Comparison of ENCODE assay signal across 8 cellular contexts in the genomic region with DNA sequence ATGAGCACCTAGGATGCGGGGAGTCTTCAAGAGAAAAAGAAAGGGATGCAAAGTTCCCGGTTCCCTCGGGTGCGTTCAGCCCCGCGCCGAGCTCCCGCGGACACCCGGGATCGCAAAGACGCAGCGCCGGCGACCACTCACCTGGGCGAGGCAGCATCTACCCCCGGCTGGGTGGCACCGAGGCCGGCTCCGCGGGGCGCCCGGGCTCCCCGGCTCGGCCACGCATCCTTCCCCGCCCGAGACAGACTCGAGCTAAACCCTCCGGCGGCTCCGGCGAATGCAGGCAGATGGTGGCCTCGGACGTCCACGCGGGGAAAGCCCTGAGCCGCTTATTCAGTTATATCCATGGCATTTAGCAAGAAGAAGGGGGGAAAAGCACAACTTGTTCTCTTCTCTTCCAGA. TPM values are rescaled to one million over a fixed set of nuclear protein-coding genes. Genes with fewer than 3 reads are reported as not detected.
DNase-seq lines count a peak whose midpoint lies in the region; TF ChIP-seq lines count a peak whose summit lies in the region.
"Had no signal": no experiment of that assay in that cellular context is flagged by ENCODE, and none has a peak within 500 bp of the region (broad histone marks: within the 10 kb centered on the region; RNA-seq: fewer than 3 reads in every experiment).

No MANE protein-coding gene starts in this region.

- H3K4me3 ChIP-seq in GM23248 (peak overlapping the region; percentile 68), SK-N-MC (peak overlapping the region; percentile 78), fibroblast of pulmonary artery (replicated peaks; ENCODE audit: low read depth, low read length) (peak overlapping the region; percentile 45), rectal smooth muscle tissue (ENCODE audit: low read length) (peak overlapping the region; percentile 73)

- no peaks in the 10 kb centered on the region for H3F3A ChIP-seq in GM23248 (ENCODE audit: insufficient read depth)

- H3K27me3 ChIP-seq in GM23248 (replicated peaks; ENCODE audit: insufficient read depth) (peaks cover 32% of the 10 kb centered on the region), rectal smooth muscle tissue (ENCODE audit: control insufficient read depth, insufficient read depth, low read length) (peaks cover 15% of the 10 kb centered on the region)

- no peaks in the 10 kb centered on the region for H3K79me2 ChIP-seq in GM23248 (ENCODE audit: insufficient read depth)

- DNase-seq in GM23248, result peak; percentile 34
- DNase-seq in SK-N-MC (ENCODE audit: low read depth, low spot score), result no peak
- DNase-seq in fibroblast of pulmonary artery (ENCODE audit: low read depth), result no peak
- no peak for DNase-seq in UCSD-AML1 (lab: John Stamatoyannopoulos, UW; ENCODE audit: unreplicated experiment)
- no peak for DNase-seq in HPDE6-E6E7 (ENCODE audit: extremely low spot score)
- no peak for DNase-seq in cerebellar cortex (ENCODE audit: low spot score)
- DNase-seq: HCEC 1CT had no signal

- no peak for TF ChIP-seq CTCF in fibroblast of pulmonary artery (IDR thresholded peaks at IDR 0.05; ENCODE audit: low read length, missing control alignments)

- no peaks in the 10 kb centered on the region for H4K20me1 ChIP-seq in GM23248 (ENCODE audit: insufficient read depth)

- peak overlapping the region; percentile 81 for H3K4me2 ChIP-seq in GM23248 (ENCODE audit: unreplicated experiment)

- no peaks in the 10 kb centered on the region for H3K9me3 ChIP-seq in GM23248 (ENCODE audit: low read depth)
- H3K9me3 ChIP-seq in SK-N-MC (ENCODE audit: low read depth, low read length), result no peaks in the 10 kb centered on the region

- H3K27ac ChIP-seq in GM23248 (no peak overlapping the region), SK-N-MC (no peak overlapping the region), rectal smooth muscle tissue (ENCODE audit: low read depth, low read length) (no peak overlapping the region)

- no peaks in the 10 kb centered on the region for H3K4me1 ChIP-seq in GM23248 (ENCODE audit: insufficient read depth)
- peaks cover 5% of the 10 kb centered on the region for H3K4me1 ChIP-seq in rectal smooth muscle tissue (ENCODE audit: control insufficient read depth, insufficient read depth, low read length)

- H2AFZ ChIP-seq in GM23248, result peak overlapping the region; percentile 58; the same call in 1 of the 2 replicates

- WGBS in GM23248 (ENCODE audit: low coverage in 1 of 2, low lambda C conversion rate in 2 of 2, missing lambda C conversion rate in 2 of 2), 2 experiments, result 2% methylated on average over 36 to 38 of the region's 38 CpGs

- H3K9me2 ChIP-seq in GM23248 (ENCODE audit: insufficient read depth), result no peaks in the 10 kb centered on the region

- H3K9ac ChIP-seq in GM23248 (no peak overlapping the region), SK-N-MC (ENCODE audit: insufficient read length) (no peak overlapping the region), rectal smooth muscle tissue (ENCODE audit: low read length) (no peak overlapping the region)

- H3K36me3 ChIP-seq in GM23248 (ENCODE audit: low read depth) (no peaks in the 10 kb centered on the region), SK-N-MC (ENCODE audit: insufficient read depth, low read length) (no peaks in the 10 kb centered on the region), rectal smooth muscle tissue (ENCODE audit: control insufficient read depth, insufficient read depth, low read length) (no peaks in the 10 kb centered on the region)

- in situ Hi-C loops in GM23248 (cut with MboI), result no loop called here

RNA-seq across cellular contexts. Expression of gene LRFN2, which starts 0.4 kb away (rescaled TPM):
- not detected in 2 replicates for total RNA-seq in GM23248 (2014; rRNA removed; shearing (Covaris generic))
- not detected in 2 replicates for polyA plus RNA-seq in GM23248 (2016; fragmentation: Nextera tagmentation; extraction: Ambion mirVana)
